In the genomic region with DNA sequence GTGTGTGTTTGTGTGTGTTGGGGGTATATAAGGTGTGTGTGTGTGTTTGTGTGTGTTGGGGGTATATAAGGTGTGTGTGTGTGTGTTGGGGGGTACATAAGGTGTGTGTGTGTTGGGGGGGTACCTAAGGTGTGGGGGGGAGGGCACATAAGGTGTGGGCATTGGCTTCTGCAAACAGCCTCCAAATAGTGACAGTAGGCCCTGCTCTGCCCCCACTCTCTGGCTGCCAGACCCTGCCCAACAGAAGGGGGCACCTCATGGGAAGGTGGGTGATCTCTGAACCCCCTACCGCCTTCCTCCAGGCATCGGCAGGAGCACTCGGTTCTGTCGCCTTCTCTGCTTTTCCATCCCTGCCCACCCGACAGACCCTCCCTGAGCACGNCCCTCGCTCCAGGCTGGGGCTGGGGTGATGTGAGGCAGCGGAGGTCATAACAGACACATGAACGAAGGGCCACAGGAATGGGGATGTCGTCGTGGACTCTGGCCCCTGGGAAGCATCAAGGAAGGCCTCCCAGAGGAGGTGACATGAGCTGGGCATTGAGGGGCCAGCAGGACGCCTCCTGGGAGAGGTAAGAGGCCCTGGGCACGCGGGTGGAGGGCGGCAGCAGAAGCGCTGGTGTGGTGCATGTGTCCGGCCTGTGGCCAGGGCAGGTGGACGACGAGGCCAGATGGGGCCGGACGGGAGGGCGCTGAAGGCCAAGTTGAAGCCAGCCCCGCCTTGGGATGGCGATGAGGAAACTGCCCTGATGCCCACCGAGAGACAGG, we compare ENCODE assay signal across 8 cellular contexts. TPM values are rescaled to one million over a fixed set of nuclear protein-coding genes. Genes with fewer than 3 reads are reported as not detected.
DNase-seq lines count a peak whose midpoint lies in the region; TF ChIP-seq lines count a peak whose summit lies in the region.

No MANE protein-coding gene starts in this region.

- TF ChIP-seq CTCF in AG04449 (IDR thresholded peaks at IDR 0.05; ENCODE audit: insufficient read depth, low read length, missing control alignments) (peak; percentile 3), HEK293 (tag by site-specific recombination; IDR thresholded peaks at IDR 0.05) (no peak), foreskin fibroblast (IDR thresholded peaks at IDR 0.05; ENCODE audit: low read depth, low read length) (no peak)

- DNase-seq in AG04449 (ENCODE audit: low read depth, low spot score) (no peak), foreskin fibroblast (peak in 1 of 2 donors; percentile 37), posterior vena cava (ENCODE audit: low spot score) (peak; percentile 73), head of caudate nucleus (no peak), NCI-H1105 treated with DMSO at 0.1 percent for 48 hours (lab: John Stamatoyannopoulos, UW) (no peak), NCI-H446 treated with DMSO at 0.1 percent for 48 hours (lab: John Stamatoyannopoulos, UW) (no peak)
- DNase-seq in activated CD4-positive, alpha-beta T cell treated with anti-CD3 and anti-CD28 coated beads, Interleukin-2, amount 50 U/mL, for 48 hours = peak; percentile 15 to 19

- POLR2A ChIA-PET in AG04449 (lab: Yijun Ruan, JAX) = interaction anchor here (0.5 kb wide), 1 partner anchor 41 kb away, joined by 3 read pairs; no protein-coding TSS in a partner anchor
- POLR2A ChIA-PET in HEK293 (lab: Yijun Ruan, JAX) = no interaction called here

- no peaks in the 10 kb centered on the region for H3K9me3 ChIP-seq in HEK293 (ENCODE audit: control insufficient read depth, insufficient read depth, low read depth, low read length)

- peaks cover 2% of the 10 kb centered on the region; the same call in 1 of the 2 replicates for H3K4me1 ChIP-seq in HEK293 (ENCODE audit: control insufficient read depth, insufficient read depth, low read length)

- H3K36me3 ChIP-seq in HEK293 (ENCODE audit: control insufficient read depth in 2 of 2, insufficient read depth in 1 of 2, low read length in 2 of 2) = peaks cover 0 to 2% of the 10 kb centered on the region in 2 experiments; a peak in 1 of 3 replicates

- H3K27ac ChIP-seq in HEK293 (ENCODE audit: extremely low read depth, low read depth, low read length) = no peak overlapping the region

- CTCF ChIA-PET in AG04449 (lab: Yijun Ruan, JAX) = interaction anchor here (0.9 kb wide), 1 partner anchor 77 kb away, joined by 4 read pairs; no protein-coding TSS in a partner anchor
- CTCF ChIA-PET in HEK293 (lab: Yijun Ruan, JAX) = no interaction called here

- H3K4me3 ChIP-seq in AG04449 (ENCODE audit: low read depth, low read length) (peak overlapping the region; percentile 70), HEK293 (ENCODE audit: low read depth, low read length) (peak overlapping the region; percentile 43), foreskin fibroblast (ENCODE audit: low read depth in 1 of 2, low read length in 2 of 2) (peak overlapping the region; percentile 41 to 72)

- intact Hi-C loops in posterior vena cava (cut with DNase I) = no loop called here
- intact Hi-C loops in head of caudate nucleus (cut with DNase I) = no loop called here

TF ChIP-seq in HEK293, 187 proteins besides CTCF, POLR2A, EP300 and RAD21 (continues in another document):
- TF ChIP-seq BCL11B (tag by site-specific recombination; IDR thresholded peaks at IDR 0.05; ENCODE audit: low read depth) = peak; percentile 81; the same call in 1 of the 2 replicates
- no peak for TF ChIP-seq ZNF76 (tag by site-specific recombination; IDR thresholded peaks at IDR 0.05; ENCODE audit: borderline replicate concordance, low read depth)
- no peak for TF ChIP-seq ZNF555 (tag by site-specific recombination; conservative IDR thresholded peaks at IDR 0.05)
- 0 out of 2 replicates have a peak, but pooled peaks have one; percentile 30 for TF ChIP-seq GLI4 (tag by site-specific recombination; IDR thresholded peaks at IDR 0.05)
- TF ChIP-seq ZBTB1 (tag by site-specific recombination; IDR thresholded peaks at IDR 0.05) = no peak
- no peak for TF ChIP-seq ZNF2 (tag by site-specific recombination; IDR thresholded peaks at IDR 0.05)
- peak; percentile 17; the same call in 1 of the 2 replicates for TF ChIP-seq ZBTB20 (tag by site-specific recombination; IDR thresholded peaks at IDR 0.05)
- TF ChIP-seq ZNF600 (tag by site-specific recombination; IDR thresholded peaks at IDR 0.05) = peak; percentile 89
- no peak for TF ChIP-seq ZEB2 (tag by site-specific recombination; IDR thresholded peaks at IDR 0.05)
- TF ChIP-seq SETDB1 (IDR thresholded peaks at IDR 0.05; ENCODE audit: insufficient read length, low read length) = no peak
- TF ChIP-seq ZNF133 (tag by site-specific recombination; IDR thresholded peaks at IDR 0.05) = no peak
- no peak for TF ChIP-seq ZNF704 (tag by site-specific recombination; IDR thresholded peaks at IDR 0.05)
- 0 out of 2 replicates have a peak, but pooled peaks have one; percentile 25 for TF ChIP-seq ZSCAN5A (tag by site-specific recombination; IDR thresholded peaks at IDR 0.05)
- TF ChIP-seq REST (tag by site-specific recombination; IDR thresholded peaks at IDR 0.05) = no peak
- TF ChIP-seq TRIM28 (IDR thresholded peaks at IDR 0.05; ENCODE audit: borderline replicate concordance, low read length) = no peak
- no peak for TF ChIP-seq ZNF626 (tag by site-specific recombination; IDR thresholded peaks at IDR 0.05)
- no peak for TF ChIP-seq EGR2 (tag by site-specific recombination; IDR thresholded peaks at IDR 0.05; ENCODE audit: low read depth)
- no peak for TF ChIP-seq ZNF830 (tag by site-specific recombination; IDR thresholded peaks at IDR 0.05; ENCODE audit: low read depth)
- no peak for TF ChIP-seq ELK4 (IDR thresholded peaks at IDR 0.05; ENCODE audit: borderline replicate concordance, low read depth, low read length)
- 0 out of 2 replicates have a peak, but pooled peaks have one; percentile 19 for TF ChIP-seq BCL11A (tag by site-specific recombination; IDR thresholded peaks at IDR 0.05; ENCODE audit: low read depth)
- peak; percentile 30; the same call in 1 of the 2 replicates for TF ChIP-seq GLIS1 (tag by site-specific recombination; IDR thresholded peaks at IDR 0.05)
- TF ChIP-seq ZNF837 (tag by site-specific recombination; IDR thresholded peaks at IDR 0.05) = no peak
- no peak for TF ChIP-seq ZNF423 (tag by site-specific recombination; IDR thresholded peaks at IDR 0.05)
- no peak for TF ChIP-seq ZNF701 (tag by site-specific recombination; IDR thresholded peaks at IDR 0.05)
- TF ChIP-seq ZNF658 (tag by site-specific recombination; IDR thresholded peaks at IDR 0.05) = no peak
- TF ChIP-seq ZFP37 (tag by site-specific recombination; IDR thresholded peaks at IDR 0.05) = no peak

RNA-seq across cellular contexts. Expression of gene RFLNB, which starts 43.4 kb away (rescaled TPM):
- 100 to 1,000 TPM in 1 of 2 donors, 10 to 100 TPM in 1; 69.7 to 133 TPM for total RNA-seq in posterior vena cava

Comparison
In these comparisons a context has a peak if more than half of its experiments do, and no peak if none do; other contexts are left out.
1. DNase-seq: peak in activated CD4-positive, alpha-beta T cell treated with anti-CD3 and anti-CD28 coated beads, Interleukin-2, amount 50 U/mL, for 48 hours (2 of 2) and posterior vena cava (single experiment); none in AG04449 (single experiment), head of caudate nucleus (0 of 42), NCI-H1105 treated with DMSO at 0.1 percent for 48 hours (single experiment) and NCI-H446 treated with DMSO at 0.1 percent for 48 hours (single experiment).
2. Peak in every context shown above with its lines, with median percentiles within 50 percentile points of each other: H3K4me3 ChIP-seq.